Comparison of ENCODE assay signal across 9 cellular contexts in the genomic region with DNA sequence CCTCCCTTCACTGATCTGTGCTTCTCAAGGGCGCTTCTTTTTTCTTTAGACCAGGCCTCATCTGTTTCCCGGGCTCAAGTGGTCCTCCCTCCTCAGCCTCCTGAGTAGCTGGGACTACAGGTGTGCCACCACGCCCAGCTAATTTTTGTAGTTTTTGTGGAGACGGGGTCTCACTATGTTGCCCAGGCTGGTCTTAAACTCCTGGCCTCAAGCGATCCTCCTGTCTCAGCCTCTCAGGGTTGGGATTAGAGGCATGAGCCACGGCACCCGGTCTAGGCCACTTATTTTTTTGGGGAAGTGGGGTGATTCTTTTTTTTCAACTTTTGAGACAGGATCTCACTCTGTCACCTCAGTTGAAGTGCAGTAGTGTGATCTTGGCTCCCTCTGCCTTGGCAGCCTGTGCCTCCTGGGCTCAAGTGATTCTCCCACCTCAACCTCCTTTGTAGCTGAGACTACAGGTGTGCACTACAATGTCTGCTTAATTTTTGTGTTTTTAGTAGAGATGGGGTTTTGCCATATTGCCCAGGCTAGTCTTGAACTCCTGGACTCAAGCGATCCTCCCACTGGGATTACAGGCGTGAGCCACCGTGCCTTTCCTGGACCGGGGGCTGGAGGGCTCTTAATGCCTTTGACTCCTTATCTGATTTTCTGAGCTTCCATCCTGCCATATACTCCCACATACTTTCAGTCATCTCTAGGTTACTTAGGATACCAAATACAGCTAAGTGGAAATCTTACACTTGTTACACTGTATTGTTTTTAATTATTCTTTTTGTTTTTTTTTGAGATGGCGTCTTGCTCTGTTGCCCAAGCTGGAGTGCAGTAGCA. TPM values are rescaled to one million over a fixed set of nuclear protein-coding genes. Genes with fewer than 3 reads are reported as not detected.
DNase-seq lines count a peak whose midpoint lies in the region; ATAC-seq and TF ChIP-seq lines count a peak whose summit lies in the region.
"Had no signal": no experiment of that assay in that cellular context is flagged by ENCODE, and none has a peak within 500 bp of the region (broad histone marks: within the 10 kb centered on the region; RNA-seq: fewer than 3 reads in every experiment).

No MANE protein-coding gene starts in this region.

- H4K20me1 ChIP-seq in BLaER1 = no peaks in the 10 kb centered on the region

- no peak overlapping the region for H2BK120ac ChIP-seq in neuronal stem cell (ENCODE audit: low read depth, low read length)

- H2AK5ac ChIP-seq in neuronal stem cell (ENCODE audit: low read depth, low read length) = peak overlapping the region; percentile 2

- H2BK5ac ChIP-seq in neuronal stem cell (ENCODE audit: low read length) = no peak overlapping the region

- H3K4me2 ChIP-seq in BLaER1 (peak overlapping the region; percentile 92), neuronal stem cell (ENCODE audit: insufficient read depth, low read length, poor library complexity, severe bottlenecking) (peak overlapping the region; percentile 52)

- no peak overlapping the region for H2BK12ac ChIP-seq in neuronal stem cell (ENCODE audit: low read length)

- H2BK15ac ChIP-seq in neuronal stem cell (ENCODE audit: low read length) = no peak overlapping the region

- H4K8ac ChIP-seq in neuronal stem cell (ENCODE audit: low read depth, low read length) = no peak overlapping the region

- H3K4me3 ChIP-seq in BLaER1 = peak overlapping the region; percentile 62
- H3K4me3 ChIP-seq in LNCaP clone FGC (ENCODE audit: low read depth, low read length) = peak overlapping the region; percentile 36
- peak overlapping the region in 55 of 59 donors; percentile 21 to 65 (median 47) for H3K4me3 ChIP-seq in dorsolateral prefrontal cortex
- H3K4me3 ChIP-seq in neuronal stem cell (ENCODE audit: low read length in 2 of 2) = no peak overlapping the region

- H3K9me3 ChIP-seq in BLaER1 (no peaks in the 10 kb centered on the region), neuronal stem cell (replicated peaks in 1 of 2; ENCODE audit: control insufficient read depth in 2 of 2, insufficient read depth in 1 of 2, low read depth in 1 of 2, low read length in 2 of 2) (no peaks in the 10 kb centered on the region)

- no peak overlapping the region for H2AFZ ChIP-seq in neuronal stem cell (ENCODE audit: low read length)

- H3K27ac ChIP-seq in BLaER1 (no peak overlapping the region), dorsolateral prefrontal cortex (peak overlapping the region in 9 of 59 donors; percentile 6 to 52 (median 22)), neuronal stem cell (replicated peaks; ENCODE audit: low read length) (no peak overlapping the region)

- intact Hi-C loops in dorsolateral prefrontal cortex (cut with DNase I) = loop anchor here in 1 of 2 donors (10.0 kb wide), 1 partner anchor 293 kb away; no protein-coding TSS in a partner anchor

- no peak overlapping the region for H3K23ac ChIP-seq in neuronal stem cell (ENCODE audit: low read depth, low read length, poor library complexity)

- H3K36me3 ChIP-seq in BLaER1 = peaks cover 11% of the 10 kb centered on the region; the same call in 1 of the 2 replicates
- H3K36me3 ChIP-seq in neuronal stem cell (replicated peaks in 1 of 2; ENCODE audit: control insufficient read depth in 2 of 2, insufficient read depth in 2 of 2, low read length in 2 of 2) = peaks cover 22 to 49% of the 10 kb centered on the region in 2 donors

- H3K4ac ChIP-seq in neuronal stem cell (ENCODE audit: low read length) = peak overlapping the region; percentile 84

- H3K27me3 ChIP-seq in BLaER1 (no peaks in the 10 kb centered on the region), dorsolateral prefrontal cortex (no peaks in the 10 kb centered on the region), neuronal stem cell (ENCODE audit: control insufficient read depth in 3 of 3, insufficient read depth in 3 of 3, low read depth in 1 of 3, low read length in 3 of 3) (no peaks in the 10 kb centered on the region)

- DNase-seq in LNCaP clone FGC (ENCODE audit: low read depth) = no peak
- no peak for DNase-seq in dorsolateral prefrontal cortex
- DNase-seq in neuronal stem cell (ENCODE audit: low spot score) = no peak
- no peak for DNase-seq in NCI-H345 (lab: John Stamatoyannopoulos, UW)
- DNase-seq: NK-92 treated with Interleukin-12 subunit alpha and Interleukin-12 subunit beta, amount 100 ng/mL, for 24 hours had no signal

- no peak overlapping the region for H3K18ac ChIP-seq in neuronal stem cell (ENCODE audit: low read length)

- no peak overlapping the region for H4K91ac ChIP-seq in neuronal stem cell (ENCODE audit: low read depth, low read length, poor library complexity)

- H3K9ac ChIP-seq in BLaER1 = peak overlapping the region; percentile 66; the same call in 1 of the 2 replicates
- H3K9ac ChIP-seq in neuronal stem cell (ENCODE audit: low read depth, low read length, poor library complexity) = no peak overlapping the region

- WGBS in neuronal stem cell (ENCODE audit: extremely low coverage in 2 of 2, insufficient read length in 2 of 2, insufficient replicate concordance in 1 of 2), 2 donors = no CpG with 5 or more reads among the region's 12 CpGs

- no peak for TF ChIP-seq CTCF in LNCaP clone FGC (IDR thresholded peaks at IDR 0.05; ENCODE audit: control insufficient read depth, extremely low read depth, insufficient read depth)
- TF ChIP-seq CTCF in dorsolateral prefrontal cortex (IDR thresholded peaks at IDR 0.05 in 54 of 56, conservative IDR thresholded peaks at IDR 0.05 in 2 of 56; ENCODE audit: low read depth in 1 of 56, partially characterized antibody in 56 of 56) = no peak

- ATAC-seq in GM19397 (IDR thresholded peaks at IDR 0.05; ENCODE audit: unreplicated experiment) = no peak
- ATAC-seq in HG03342 (IDR thresholded peaks at IDR 0.05; ENCODE audit: unreplicated experiment) = no peak
- ATAC-seq in HG03378 (IDR thresholded peaks at IDR 0.05; ENCODE audit: unreplicated experiment) = no peak

- no peak overlapping the region for H3K14ac ChIP-seq in neuronal stem cell (ENCODE audit: low read length)

- H3K79me1 ChIP-seq in neuronal stem cell (ENCODE audit: low read depth, low read length) = peaks cover 4% of the 10 kb centered on the region

- peaks cover 48% of the 10 kb centered on the region for H3K4me1 ChIP-seq in BLaER1
- no peaks in the 10 kb centered on the region for H3K4me1 ChIP-seq in neuronal stem cell (ENCODE audit: control insufficient read depth in 2 of 2, insufficient read depth in 1 of 2, low read depth in 1 of 2, low read length in 2 of 2)

RNA-seq across cellular contexts. Expression of gene MFAP2, which starts 18.9 kb away (rescaled TPM):
- 1 to 10 TPM in 17 of 120 experiments, under 1 TPM in 22, not detected in 81; 0.28 to 5.8 (median 0.89) TPM for total RNA-seq in dorsolateral prefrontal cortex
- polyA plus RNA-seq in neuronal stem cell (2013, experiment 1 of 2) = 244 TPM
- 239 TPM for polyA plus RNA-seq in neuronal stem cell (2013, experiment 2 of 2)

RNA-seq across cellular contexts. Expression of gene CROCC, which starts 39.8 kb away (rescaled TPM):
- 10 to 100 TPM; 15.4 to 63.7 (median 32.6) TPM for total RNA-seq in dorsolateral prefrontal cortex
- polyA plus RNA-seq in neuronal stem cell (2013, experiment 1 of 2) = 26.8 TPM
- polyA plus RNA-seq in neuronal stem cell (2013, experiment 2 of 2) = 24.4 TPM

RNA-seq across cellular contexts. Expression of gene ATP13A2, which starts 50.2 kb away (rescaled TPM):
- total RNA-seq in dorsolateral prefrontal cortex = 100 to 1,000 TPM; 104 to 254 (median 196) TPM
- polyA plus RNA-seq in neuronal stem cell (2013, experiment 1 of 2) = 32.6 TPM
- 31.1 TPM for polyA plus RNA-seq in neuronal stem cell (2013, experiment 2 of 2)

Comparison
In these comparisons a context has a peak if more than half of its experiments do, and no peak if none do; other contexts are left out.
1. H3K4me3 ChIP-seq: peak in BLaER1 (single experiment), LNCaP clone FGC (single experiment) and dorsolateral prefrontal cortex (55 of 59); none in neuronal stem cell (0 of 2).